Comparison of ENCODE assay signal across 29 cellular contexts in genomic region chr7:98134420-98134819, GRCh38. TPM values are rescaled to one million over a fixed set of nuclear protein-coding genes. Genes with fewer than 3 reads are reported as not detected.
DNase-seq lines count a peak whose midpoint lies in the region; ATAC-seq and TF ChIP-seq lines count a peak whose summit lies in the region.
"Had no signal": no experiment of that assay in that cellular context is flagged by ENCODE, and none has a peak within 500 bp of the region (broad histone marks: within the 10 kb centered on the region; RNA-seq: fewer than 3 reads in every experiment).

No MANE protein-coding gene starts in this region.

- peak overlapping the region; percentile 69 for H3K4me2 ChIP-seq in BLaER1

- CTCF ChIA-PET in WTC11 (lab: Charles Lee): interaction anchor here (0.9 to 1.8 kb wide), 5 partner anchors 24 to 113 kb away, joined by 3 to 8 read pairs (median 4); no protein-coding TSS in a partner anchor
- CTCF ChIA-PET in activated CD4-positive, alpha-beta memory T cell treated with anti-CD3 and anti-CD28 coated beads, Interleukin-2, amount 10 ng/mL, durations not matched to agents 7 days and 5 days (lab: Charles Lee): interaction anchor here (0.6 to 1.3 kb wide), 2 partner anchors 11 to 161 kb away, joined by 3 to 4 read pairs; no protein-coding TSS in a partner anchor

- H3K4me1 Mint-ChIP-seq in WTC11: peaks cover 54% of the 10 kb centered on the region
- peaks cover 42% of the 10 kb centered on the region for H3K4me1 Mint-ChIP-seq in activated CD4-positive, alpha-beta memory T cell treated with anti-CD3 and anti-CD28 coated beads, Interleukin-2, amount 10 ng/mL, durations not matched to agents 7 days and 5 days

- H3K4me3 ChIP-seq in BLaER1: no peak overlapping the region
- no peak overlapping the region for H3K4me3 ChIP-seq in HUES48 (ENCODE audit: low read depth, low read length)
- no peak overlapping the region for H3K4me3 ChIP-seq in right lobe of liver
- H3K4me3 ChIP-seq: coronary artery, prostate gland, SJCRH30, stomach, uterus had no signal

- no peak for DNase-seq in WTC11 (ENCODE audit: low spot score)
- DNase-seq in right lobe of liver: no peak
- DNase-seq in NCI-H2081 (lab: John Stamatoyannopoulos, UW): no peak
- DNase-seq in activated CD4-positive, alpha-beta memory T cell treated with anti-CD3 and anti-CD28 coated beads, Interleukin-2, amount 10 ng/mL, durations not matched to agents 7 days and 5 days: no peak
- DNase-seq in KG1 (lab: John Stamatoyannopoulos, UW): no peak
- DNase-seq: ACHN; activated CD4-positive, alpha-beta T cell treated with anti-CD3 and anti-CD28 coated beads, Interleukin-2, amount 10 ng/mL, durations not matched to agents 24 days and 14 days; activated gamma-delta T cell; activated naive CD8-positive, alpha-beta T cell treated with anti-CD3 and anti-CD28 coated beads, Interleukin-2, amount 10 ng/mL, durations not matched to agents 7 days and 5 days; activated T-cell treated with anti-CD3 and anti-CD28 coated beads, Interleukin-2, amount 50 U/mL, for 1 hour; Caco-2; DMS79; effector memory CD4-positive, alpha-beta T cell; MM.1S; NCI-H2029; NCI-H226; SJCRH30; stimulated activated CD4-positive, alpha-beta T cell treated with anti-CD3 and anti-CD28 coated beads, Interleukin-12 subunit alpha, Interleukin-12 subunit beta, amount 100 ng/mL, for 4 hours; stimulated activated CD4-positive, alpha-beta T cell treated with anti-CD3 and anti-CD28 coated beads, Interleukin-2, amount 100 ng/mL, for 48 hours; stomach; T1000; uterus had no signal

- H4K20me1 ChIP-seq in BLaER1: peaks cover 100% of the 10 kb centered on the region

- H3K27me3 ChIP-seq in BLaER1: no peaks in the 10 kb centered on the region
- no peaks in the 10 kb centered on the region for H3K27me3 ChIP-seq in HUES48 (ENCODE audit: control insufficient read depth, insufficient read depth, low read length)
- H3K27me3 ChIP-seq in right lobe of liver: no peaks in the 10 kb centered on the region
- H3K27me3 ChIP-seq: SJCRH30, stomach, uterus had no signal

- TF ChIP-seq POLR2A in right lobe of liver (IDR thresholded peaks at IDR 0.05): no peak

- no peaks in the 10 kb centered on the region for H3K9me3 ChIP-seq in BLaER1
- H3K9me3 ChIP-seq in HUES48 (ENCODE audit: control insufficient read depth, insufficient read depth, low read length): no peaks in the 10 kb centered on the region
- H3K9me3 ChIP-seq in right lobe of liver: no peaks in the 10 kb centered on the region
- H3K9me3 ChIP-seq: Caco-2, prostate gland, SJCRH30, stomach, uterus had no signal

- peaks cover 47% of the 10 kb centered on the region for H3K4me1 ChIP-seq in BLaER1
- H3K4me1 ChIP-seq in HUES48 (ENCODE audit: control insufficient read depth, insufficient read depth, low read length): peaks cover 25% of the 10 kb centered on the region
- H3K4me1 ChIP-seq in right lobe of liver: peaks cover 0 to 70% (median 26%) of the 10 kb centered on the region in 4 donors
- H3K4me1 ChIP-seq: prostate gland, uterus had no signal

- H3K36me3 Mint-ChIP-seq in WTC11: peaks cover 4% of the 10 kb centered on the region; the same call in 1 of the 2 replicates
- H3K36me3 Mint-ChIP-seq in activated CD4-positive, alpha-beta memory T cell treated with anti-CD3 and anti-CD28 coated beads, Interleukin-2, amount 10 ng/mL, durations not matched to agents 7 days and 5 days (ENCODE audit: low read depth): peaks cover 14% of the 10 kb centered on the region

- POLR2A ChIA-PET in WTC11 (lab: Charles Lee): interaction anchor here (0.6 kb wide), 1 partner anchor 25 kb away, joined by 3 read pairs; no protein-coding TSS in a partner anchor
- POLR2A ChIA-PET in activated CD4-positive, alpha-beta memory T cell treated with anti-CD3 and anti-CD28 coated beads, Interleukin-2, amount 10 ng/mL, durations not matched to agents 7 days and 5 days (lab: Charles Lee): interaction anchor here (1.6 kb wide), 1 partner anchor 13 kb away, joined by 4 read pairs; no protein-coding TSS in a partner anchor

- peak overlapping the region; percentile 87 for H3K27ac Mint-ChIP-seq in WTC11
- H3K27ac Mint-ChIP-seq in activated CD4-positive, alpha-beta memory T cell treated with anti-CD3 and anti-CD28 coated beads, Interleukin-2, amount 10 ng/mL, durations not matched to agents 7 days and 5 days: no peak overlapping the region
- H3K27ac Mint-ChIP-seq: activated CD4-positive, alpha-beta T cell treated with anti-CD3 and anti-CD28 coated beads, Interleukin-2, amount 10 ng/mL, durations not matched to agents 24 days and 14 days; activated naive CD8-positive, alpha-beta T cell treated with anti-CD3 and anti-CD28 coated beads, Interleukin-2, amount 10 ng/mL, durations not matched to agents 7 days and 5 days; memory B cell had no signal

- WGBS in right lobe of liver (ENCODE audit: insufficient coverage, low coverage, low lambda C conversion rate, missing lambda C conversion rate): 70% methylated on average over 6 of the region's 6 CpGs

- H3K36me3 ChIP-seq in BLaER1: peaks cover 24% of the 10 kb centered on the region
- peaks cover 22% of the 10 kb centered on the region for H3K36me3 ChIP-seq in HUES48 (ENCODE audit: control insufficient read depth, insufficient read depth, low read length)
- no peaks in the 10 kb centered on the region for H3K36me3 ChIP-seq in right lobe of liver
- H3K36me3 ChIP-seq: prostate gland, uterus had no signal

- no peaks in the 10 kb centered on the region for H3K27me3 Mint-ChIP-seq in WTC11 (ENCODE audit: low read depth)
- peaks cover 8% of the 10 kb centered on the region for H3K27me3 Mint-ChIP-seq in activated CD4-positive, alpha-beta memory T cell treated with anti-CD3 and anti-CD28 coated beads, Interleukin-2, amount 10 ng/mL, durations not matched to agents 7 days and 5 days

- no peaks in the 10 kb centered on the region for H3K9me3 Mint-ChIP-seq in WTC11
- H3K9me3 Mint-ChIP-seq in activated CD4-positive, alpha-beta memory T cell treated with anti-CD3 and anti-CD28 coated beads, Interleukin-2, amount 10 ng/mL, durations not matched to agents 7 days and 5 days: no peaks in the 10 kb centered on the region
- H3K9me3 Mint-ChIP-seq: activated CD4-positive, alpha-beta T cell treated with anti-CD3 and anti-CD28 coated beads, Interleukin-2, amount 10 ng/mL, durations not matched to agents 24 days and 14 days; activated naive CD8-positive, alpha-beta T cell treated with anti-CD3 and anti-CD28 coated beads, Interleukin-2, amount 10 ng/mL, durations not matched to agents 7 days and 5 days; memory B cell had no signal

- no peak for ATAC-seq in WTC11
- no peak for ATAC-seq in right lobe of liver
- no peak for ATAC-seq in GM18909 (IDR thresholded peaks at IDR 0.05; ENCODE audit: poor library complexity, unreplicated experiment)
- ATAC-seq: sciatic nerve had no signal

- intact Hi-C loops in right lobe of liver (cut with DNase I): no loop called here

- H3K9ac ChIP-seq in BLaER1: no peak overlapping the region
- H3K9ac ChIP-seq in HUES48 (ENCODE audit: low read depth, low read length): 0 out of 2 replicates have a peak overlapping the region, but pooled peaks have one; percentile 7

- H3K4me3 Mint-ChIP-seq in WTC11: no peak overlapping the region
- no peak overlapping the region for H3K4me3 Mint-ChIP-seq in activated CD4-positive, alpha-beta memory T cell treated with anti-CD3 and anti-CD28 coated beads, Interleukin-2, amount 10 ng/mL, durations not matched to agents 7 days and 5 days
- H3K4me3 Mint-ChIP-seq: activated CD4-positive, alpha-beta T cell treated with anti-CD3 and anti-CD28 coated beads, Interleukin-2, amount 10 ng/mL, durations not matched to agents 24 days and 14 days; memory B cell had no signal

- TF ChIP-seq CTCF in WTC11 (IDR thresholded peaks at IDR 0.05): no peak
- TF ChIP-seq CTCF in right lobe of liver (IDR thresholded peaks at IDR 0.05): no peak

- H3K27ac ChIP-seq in BLaER1: no peak overlapping the region
- H3K27ac ChIP-seq in HUES48 (ENCODE audit: low read depth, low read length): peak overlapping the region; percentile 76
- H3K27ac ChIP-seq in right lobe of liver: peak overlapping the region in 2 of 3 donors; percentile 84 to 88
- H3K27ac ChIP-seq: coronary artery, prostate gland, SJCRH30, uterus had no signal

TF ChIP-seq in WTC11, 78 proteins besides CTCF, POLR2A, EP300 and RAD21:
- TF ChIP-seq NR3C1 (CRISPR knock-in tag; conservative IDR thresholded peaks at IDR 0.05; ENCODE audit: low read depth): no peak
- TF ChIP-seq, protein P1, sequence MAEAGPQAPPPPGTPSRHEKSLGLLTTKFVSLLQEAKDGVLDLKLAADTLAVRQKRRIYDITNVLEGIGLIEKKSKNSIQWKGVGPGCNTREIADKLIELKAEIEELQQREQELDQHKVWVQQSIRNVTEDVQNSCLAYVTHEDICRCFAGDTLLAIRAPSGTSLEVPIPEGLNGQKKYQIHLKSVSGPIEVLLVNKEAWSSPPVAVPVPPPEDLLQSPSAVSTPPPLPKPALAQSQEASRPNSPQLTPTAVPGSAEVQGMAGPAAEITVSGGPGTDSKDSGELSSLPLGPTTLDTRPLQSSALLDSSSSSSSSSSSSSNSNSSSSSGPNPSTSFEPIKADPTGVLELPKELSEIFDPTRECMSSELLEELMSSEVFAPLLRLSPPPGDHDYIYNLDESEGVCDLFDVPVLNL (CRISPR knock-in tag; IDR thresholded peaks at IDR 0.05; ENCODE audit: borderline replicate concordance, low read depth): no peak
- TF ChIP-seq ZNF121 (CRISPR knock-in tag; IDR thresholded peaks at IDR 0.05): peak; percentile 68; the same call in 1 of the 2 replicates
- peak; percentile 53; the same call in 1 of the 2 replicates for TF ChIP-seq GTF2I (CRISPR knock-in tag; conservative IDR thresholded peaks at IDR 0.05)

RNA-seq across cellular contexts. Expression of gene LMTK2, which starts 27.8 kb away (rescaled TPM):
- total RNA-seq in WTC11 (2021) (23.0 to 25.5 TPM (median 24.3 TPM) in 3 replicates), right lobe of liver (10 to 100 TPM in 5 of 6 experiments, 1 to 10 TPM in 1; 9.4 to 16.7 (median 13.9) TPM)
- 10 to 100 TPM in 1 of 2 experiments, 1 to 10 TPM in 1; 10.0 to 11.6 TPM for total RNA-seq in activated CD4-positive, alpha-beta memory T cell treated with anti-CD3 and anti-CD28 coated beads, Interleukin-2, amount 10 ng/mL, durations not matched to agents 7 days and 5 days
